Comparison of ENCODE assay signal across 8 cellular contexts in the genomic region with DNA sequence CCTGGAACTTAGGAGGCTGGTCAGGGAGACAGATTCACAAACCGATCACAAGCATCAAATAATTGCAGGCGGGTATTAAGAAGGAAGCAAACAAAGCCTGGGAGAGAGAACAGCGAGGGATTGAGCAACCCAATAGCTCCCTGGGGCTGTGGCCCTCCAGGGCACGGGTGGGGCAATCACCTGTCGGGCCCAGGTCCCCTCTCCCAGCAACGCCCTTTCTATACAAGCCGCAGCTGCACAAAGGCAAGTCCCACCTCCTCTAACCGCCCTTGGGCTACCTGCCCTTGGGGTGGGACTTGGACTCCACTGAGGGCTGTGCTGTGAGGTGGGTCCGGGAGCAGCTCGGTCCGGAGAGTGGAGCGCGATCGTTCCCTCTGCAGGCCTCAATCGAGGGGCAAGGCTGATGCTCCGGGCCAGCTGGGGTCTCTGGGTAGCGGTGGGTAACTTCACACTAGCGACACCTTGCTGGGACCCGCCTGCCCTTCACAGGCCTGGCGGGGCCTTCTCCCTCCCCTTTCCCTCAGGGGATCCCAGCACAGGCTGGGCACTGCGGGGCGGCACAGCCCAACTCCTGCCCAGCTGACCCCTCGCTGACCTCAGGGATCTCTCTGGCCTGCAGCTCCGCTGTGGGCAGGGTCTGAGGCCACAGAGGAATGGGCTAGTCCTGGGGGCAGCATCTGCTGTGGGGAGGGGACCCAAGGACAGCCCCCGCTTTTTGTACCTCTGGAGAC. TPM values are rescaled to one million over a fixed set of nuclear protein-coding genes. Genes with fewer than 3 reads are reported as not detected.
A peak's percentile ranks its signal among the peaks of the same experiment; 100 is the strongest.
DNase-seq lines count a peak whose midpoint lies in the region; ATAC-seq lines count a peak whose summit lies in the region.

No MANE protein-coding gene starts in this region.

- intact Hi-C loops in Right ventricle myocardium inferior (cut with DNase I) (no loop called here), left ventricle myocardium superior (cut with micrococcal nuclease) (no loop called here)
- intact Hi-C loops in activated CD4-positive, alpha-beta memory T cell treated with anti-CD3 and anti-CD28 coated beads for 36 hours (cut with micrococcal nuclease): loop anchor here (5.0 kb wide), 1 partner anchor 145 kb away; a partner anchor contains a TSS

- CTCF ChIA-PET in activated CD4-positive, alpha-beta memory T cell treated with anti-CD3 and anti-CD28 coated beads for 36 hours (lab: Charles Lee): interaction anchor here (1.6 to 13.5 kb wide), 9 partner anchors 13 to 110 kb away, joined by 4 to 586 read pairs (median 8); a partner anchor contains a TSS

- POLR2A ChIA-PET in activated CD4-positive, alpha-beta memory T cell treated with anti-CD3 and anti-CD28 coated beads for 36 hours (lab: Charles Lee): interaction anchor here (0.5 to 13.2 kb wide), 9 partner anchors 7 to 218 kb away, joined by 3 to 507 read pairs (median 6); a partner anchor contains a TSS

- peak overlapping the region; percentile 97 for H3K27ac Mint-ChIP-seq in activated CD4-positive, alpha-beta memory T cell treated with anti-CD3 and anti-CD28 coated beads for 36 hours
- H3K27ac Mint-ChIP-seq in stimulated activated effector memory CD8-positive, alpha-beta T cell treated with anti-CD3 and anti-CD28 coated beads, Interleukin-12 subunit alpha, Interleukin-12 subunit beta, amount 100 ng/mL, for 72 hours: peak overlapping the region; percentile 95

- peak overlapping the region; percentile 71; the same call in 1 of the 2 replicates for H3K4me3 ChIP-seq in iPS DF 6.9 (ENCODE audit: low read length)

- peaks cover 55% of the 10 kb centered on the region for H3K36me3 Mint-ChIP-seq in activated CD4-positive, alpha-beta memory T cell treated with anti-CD3 and anti-CD28 coated beads for 36 hours
- H3K36me3 Mint-ChIP-seq in stimulated activated effector memory CD8-positive, alpha-beta T cell treated with anti-CD3 and anti-CD28 coated beads, Interleukin-12 subunit alpha, Interleukin-12 subunit beta, amount 100 ng/mL, for 72 hours: peaks cover 90% of the 10 kb centered on the region

- H3K4me1 Mint-ChIP-seq in activated CD4-positive, alpha-beta memory T cell treated with anti-CD3 and anti-CD28 coated beads for 36 hours (ENCODE audit: low read depth): peaks cover 79% of the 10 kb centered on the region
- H3K4me1 Mint-ChIP-seq in stimulated activated effector memory CD8-positive, alpha-beta T cell treated with anti-CD3 and anti-CD28 coated beads, Interleukin-12 subunit alpha, Interleukin-12 subunit beta, amount 100 ng/mL, for 72 hours: peaks cover 69% of the 10 kb centered on the region

- DNase-seq in Right ventricle myocardium inferior (ENCODE audit: missing footprints): peak; percentile 44
- DNase-seq in left ventricle myocardium superior: no peak
- no peak for DNase-seq in activated CD4-positive, alpha-beta memory T cell treated with anti-CD3 and anti-CD28 coated beads for 36 hours
- DNase-seq in iPS DF 6.9 (ENCODE audit: low read depth, low spot score): no peak
- DNase-seq in stimulated activated effector memory CD8-positive, alpha-beta T cell treated with anti-CD3 and anti-CD28 coated beads, Interleukin-12 subunit alpha, Interleukin-12 subunit beta, amount 100 ng/mL, for 72 hours (ENCODE audit: low spot score in 2 of 2): no peak
- no peak for DNase-seq in hepatic stellate cell (ENCODE audit: low spot score)
- no peak for DNase-seq in kidney tubule cell (ENCODE audit: low spot score)

- no peaks in the 10 kb centered on the region for H3K27me3 ChIP-seq in iPS DF 6.9 (ENCODE audit: control insufficient read depth, insufficient read depth, low read length)

- no peak overlapping the region for H3K27ac ChIP-seq in iPS DF 6.9 (ENCODE audit: low read length)

- peaks cover 9% of the 10 kb centered on the region; the same call in 1 of the 2 replicates for H3K4me1 ChIP-seq in iPS DF 6.9 (ENCODE audit: control insufficient read depth, insufficient read depth, low read length)

- H3K9me3 Mint-ChIP-seq in activated CD4-positive, alpha-beta memory T cell treated with anti-CD3 and anti-CD28 coated beads for 36 hours: no peaks in the 10 kb centered on the region
- no peaks in the 10 kb centered on the region for H3K9me3 Mint-ChIP-seq in stimulated activated effector memory CD8-positive, alpha-beta T cell treated with anti-CD3 and anti-CD28 coated beads, Interleukin-12 subunit alpha, Interleukin-12 subunit beta, amount 100 ng/mL, for 72 hours

- ATAC-seq in Right ventricle myocardium inferior: no peak
- ATAC-seq in left ventricle myocardium superior: no peak
- no peak for ATAC-seq in stimulated activated effector memory CD8-positive, alpha-beta T cell treated with anti-CD3 and anti-CD28 coated beads, Interleukin-12 subunit alpha, Interleukin-12 subunit beta, amount 100 ng/mL, for 72 hours
- no peak for ATAC-seq in GM18519 (IDR thresholded peaks at IDR 0.05; ENCODE audit: low FRiP score, unreplicated experiment)

- H3K36me3 ChIP-seq in iPS DF 6.9 (ENCODE audit: control insufficient read depth, insufficient read depth, low read length): peaks cover 18% of the 10 kb centered on the region

- H3K27me3 Mint-ChIP-seq in activated CD4-positive, alpha-beta memory T cell treated with anti-CD3 and anti-CD28 coated beads for 36 hours: no peaks in the 10 kb centered on the region

- no peaks in the 10 kb centered on the region for H3K9me3 ChIP-seq in iPS DF 6.9 (ENCODE audit: control insufficient read depth, insufficient read depth, low read length)

- WGBS in iPS DF 6.9 (ENCODE audit: insufficient coverage, insufficient read length): no CpG with 5 or more reads among the region's 25 CpGs

- H3K4me3 Mint-ChIP-seq in activated CD4-positive, alpha-beta memory T cell treated with anti-CD3 and anti-CD28 coated beads for 36 hours: peak overlapping the region; percentile 75
- H3K4me3 Mint-ChIP-seq in stimulated activated effector memory CD8-positive, alpha-beta T cell treated with anti-CD3 and anti-CD28 coated beads, Interleukin-12 subunit alpha, Interleukin-12 subunit beta, amount 100 ng/mL, for 72 hours: peak overlapping the region; percentile 80

RNA-seq across cellular contexts. Expression of a gene that starts 8.0 kb away (rescaled TPM):
- total RNA-seq in Right ventricle myocardium inferior (149 TPM), left ventricle myocardium superior (150 TPM)
- total RNA-seq in activated CD4-positive, alpha-beta memory T cell treated with anti-CD3 and anti-CD28 coated beads for 36 hours: 100 to 1,000 TPM; 334 to 346 TPM

RNA-seq across cellular contexts. Expression of a gene that starts 8.3 kb away (rescaled TPM):
- total RNA-seq in Right ventricle myocardium inferior: 42.9 TPM
- 39.4 TPM for total RNA-seq in left ventricle myocardium superior
- total RNA-seq in activated CD4-positive, alpha-beta memory T cell treated with anti-CD3 and anti-CD28 coated beads for 36 hours: 10 to 100 TPM; 76.5 to 81.5 TPM

RNA-seq across cellular contexts. Expression of a gene that starts 11.3 kb away (rescaled TPM):
- total RNA-seq in Right ventricle myocardium inferior (9.1 TPM), left ventricle myocardium superior (6.0 TPM)
- total RNA-seq in activated CD4-positive, alpha-beta memory T cell treated with anti-CD3 and anti-CD28 coated beads for 36 hours: 100 to 1,000 TPM; 321 to 324 TPM

RNA-seq across cellular contexts. Expression of a gene that starts 18.6 kb away (rescaled TPM):
- 250 TPM for total RNA-seq in Right ventricle myocardium inferior
- 238 TPM for total RNA-seq in left ventricle myocardium superior
- 100 to 1,000 TPM; 257 to 272 TPM for total RNA-seq in activated CD4-positive, alpha-beta memory T cell treated with anti-CD3 and anti-CD28 coated beads for 36 hours

RNA-seq across cellular contexts. Expression of a gene that starts 18.8 kb away (rescaled TPM):
- total RNA-seq in Right ventricle myocardium inferior: not detected
- total RNA-seq in left ventricle myocardium superior: not detected
- not detected for total RNA-seq in activated CD4-positive, alpha-beta memory T cell treated with anti-CD3 and anti-CD28 coated beads for 36 hours

Comparison
In these comparisons a context has a peak if more than half of its experiments do, and no peak if none do; other contexts are left out.
1. RNA of a gene that starts 11.3 kb away (total RNA-seq): 321 to 324 TPM in activated CD4-positive, alpha-beta memory T cell treated with anti-CD3 and anti-CD28 coated beads for 36 hours; 9.1 TPM in Right ventricle myocardium inferior (single experiment) and 6.0 TPM in left ventricle myocardium superior (single experiment); every median in the first group is over 10 times any median in the second.